ENCODE assay signal across 30 cellular contexts in genomic region chr20:36135159-36135558, GRCh38.
"Had no signal": no experiment of that assay in that cellular context is flagged by ENCODE, and none has a peak within 500 bp of the region (broad histone marks: within the 10 kb centered on the region; RNA-seq: fewer than 3 reads in every experiment).

No MANE protein-coding gene starts in this region.

- H3K36me3 ChIP-seq: neural progenitor cell, ovary, spleen, suprapubic skin, tibial artery, transverse colon, upper lobe of right lung, uterus had no signal

- DNase-seq: natural killer cell; occipital lobe; ovary; psoas muscle; right cardiac atrium; spleen; stimulated activated CD4-positive, alpha-beta T cell treated with anti-CD3 and anti-CD28 coated beads, Interleukin-12 subunit alpha, Interleukin-12 subunit beta, amount 100 ng/mL, for 4 hours; stimulated activated CD4-positive, alpha-beta T cell treated with anti-CD3 and anti-CD28 coated beads, Interleukin-1b, Interleukin-23, amount 100 ng/mL, for 48 hours; stimulated activated CD4-positive, alpha-beta T cell treated with anti-CD3 and anti-CD28 coated beads, Interleukin-4, amount 100 ng/mL, for 1 hour; stimulated activated CD4-positive, alpha-beta T cell treated with anti-CD3 and anti-CD28 coated beads, Interleukin-4, amount 100 ng/mL, for 4 hours; stimulated activated CD8-positive, alpha-beta memory T cell treated with anti-CD3 and anti-CD28 coated beads, Interleukin-4, amount 100 ng/mL, for 48 hours; stimulated activated naive CD4-positive, alpha-beta T cell; stimulated activated naive CD8-positive, alpha-beta T cell treated with anti-CD3 and anti-CD28 coated beads, Interleukin-15, amount 100 ng/mL, for 72 hours; stimulated activated naive CD8-positive, alpha-beta T cell treated with anti-CD3 and anti-CD28 coated beads, Interleukin-15, Interleukin-2, amounts not matched to agents 100 U/mL and 50 U/mL, for 24 hours; substantia nigra; tibial artery; transverse colon; upper lobe of right lung; uterus had no signal

- H3K79me2 ChIP-seq: parathyroid adenoma had no signal

- H3K27ac Mint-ChIP-seq: natural killer cell; neural progenitor cell; progenitor cell of endocrine pancreas; stimulated activated memory B cell treated with anti-CD40 and anti-IgM and Interleukin-4, amounts not matched to agents 10 μg/mL and 1 μg/mL and 100 μg/mL, for 72 hours; stimulated activated naive CD8-positive, alpha-beta T cell treated with anti-CD3 and anti-CD28 coated beads, Interleukin-15, amount 100 ng/mL, for 72 hours; type B pancreatic cell had no signal

- H3K9me3 ChIP-seq: ovary, psoas muscle, spleen, suprapubic skin, testis, tibial artery, transverse colon, upper lobe of right lung, uterus had no signal

- H3K4me3 Mint-ChIP-seq: natural killer cell; nephron; neural progenitor cell; stimulated activated memory B cell treated with anti-CD40 and anti-IgM and Interleukin-4, amounts not matched to agents 10 μg/mL and 1 μg/mL and 100 μg/mL, for 72 hours; stimulated activated naive CD8-positive, alpha-beta T cell treated with anti-CD3 and anti-CD28 coated beads, Interleukin-15, amount 100 ng/mL, for 72 hours; type B pancreatic cell had no signal

- H3K36me3 Mint-ChIP-seq: natural killer cell; neural progenitor cell; stimulated activated memory B cell treated with anti-CD40 and anti-IgM and Interleukin-4, amounts not matched to agents 10 μg/mL and 1 μg/mL and 100 μg/mL, for 72 hours; type B pancreatic cell had no signal

- ATAC-seq: natural killer cell; psoas muscle; right cardiac atrium; sciatic nerve; stimulated activated memory B cell treated with anti-CD40 and anti-IgM and Interleukin-4, amounts not matched to agents 10 μg/mL and 1 μg/mL and 100 μg/mL, for 72 hours; stimulated activated naive CD8-positive, alpha-beta T cell treated with anti-CD3 and anti-CD28 coated beads, Interleukin-15, amount 100 ng/mL, for 72 hours; stimulated activated naive CD8-positive, alpha-beta T cell treated with anti-CD3 and anti-CD28 coated beads, Interleukin-15, Interleukin-2, amounts not matched to agents 100 U/mL and 50 U/mL, for 24 hours; upper lobe of right lung had no signal

- H3K4me1 Mint-ChIP-seq: natural killer cell; stimulated activated naive CD8-positive, alpha-beta T cell treated with anti-CD3 and anti-CD28 coated beads, Interleukin-15, amount 100 ng/mL, for 72 hours had no signal

- H3K27ac ChIP-seq: neural progenitor cell, ovary, parathyroid adenoma, psoas muscle, skin epidermis, spleen, suprapubic skin, testis, tibial artery, transverse colon, upper lobe of right lung, uterus had no signal

- H3K27me3 Mint-ChIP-seq: progenitor cell of endocrine pancreas; stimulated activated naive CD8-positive, alpha-beta T cell treated with anti-CD3 and anti-CD28 coated beads, Interleukin-15, amount 100 ng/mL, for 72 hours; type B pancreatic cell had no signal

- H3K9ac ChIP-seq: neural progenitor cell, parathyroid adenoma had no signal

- H3K9me3 Mint-ChIP-seq: natural killer cell; nephron; neural progenitor cell; stimulated activated memory B cell treated with anti-CD40 and anti-IgM and Interleukin-4, amounts not matched to agents 10 μg/mL and 1 μg/mL and 100 μg/mL, for 72 hours; stimulated activated naive CD8-positive, alpha-beta T cell treated with anti-CD3 and anti-CD28 coated beads, Interleukin-15, amount 100 ng/mL, for 72 hours; type B pancreatic cell had no signal

- H3K4me3 ChIP-seq: neural progenitor cell, ovary, psoas muscle, skin epidermis, smooth muscle cell, spleen, suprapubic skin, testis, tibial artery, transverse colon, upper lobe of right lung, uterus had no signal

- H2AFZ ChIP-seq: neural progenitor cell, parathyroid adenoma had no signal

- H3K4me2 ChIP-seq: neural progenitor cell, smooth muscle cell had no signal

- H3K27me3 ChIP-seq: neural progenitor cell, ovary, spleen, suprapubic skin, testis, tibial artery, transverse colon, upper lobe of right lung, uterus had no signal

- H3K4me1 ChIP-seq: parathyroid adenoma, psoas muscle, tibial artery, upper lobe of right lung, uterus had no signal
